ENCODE assay signal across 8 cellular contexts in genomic region chr1:42335809-42336518, GRCh38. TPM values are rescaled to one million over a fixed set of nuclear protein-coding genes. Genes with fewer than 3 reads are reported as not detected.
A peak's percentile ranks its signal among the peaks of the same experiment; 100 is the strongest.
DNase-seq lines count a peak whose midpoint lies in the region; ATAC-seq and TF ChIP-seq lines count a peak whose summit lies in the region.

No MANE protein-coding gene starts in this region.

- peak overlapping the region; percentile 96 for H3K4ac ChIP-seq in IMR-90 (ENCODE audit: low read depth, low read length)
- no peak overlapping the region for H3K4ac ChIP-seq in neuronal stem cell (ENCODE audit: low read length)

- H2AK5ac ChIP-seq in IMR-90 (ENCODE audit: low read depth, low read length) (no peak overlapping the region; the same call in 1 of the 2 replicates), neuronal stem cell (ENCODE audit: low read depth, low read length) (no peak overlapping the region)

- TF ChIP-seq CTCF in IMR-90 (conservative IDR thresholded peaks at IDR 0.05; ENCODE audit: low read depth, low read length) (no peak), fibroblast of mammary gland (conservative IDR thresholded peaks at IDR 0.05; ENCODE audit: control insufficient read depth, insufficient read depth, low read depth, low read length) (no peak)

- intact Hi-C loops in IMR-90 (cut with micrococcal nuclease) = loop anchor here (1.0 to 10.0 kb wide), 4 partner anchors 121 to 764 kb away; partner anchors contain the start of genes C1orf50, P3H1, PPCS and ZMYND12

- peak overlapping the region; percentile 36 for H4K5ac ChIP-seq in IMR-90 (ENCODE audit: low read depth, low read length)

- no peak overlapping the region for H2BK12ac ChIP-seq in neuronal stem cell (ENCODE audit: low read length)

- H2AK9ac ChIP-seq in IMR-90 (replicated peaks; ENCODE audit: low read depth, low read length, poor library complexity) = peak overlapping the region; percentile 97

- H2BK5ac ChIP-seq in IMR-90 (ENCODE audit: low read depth, low read length, poor library complexity, severe bottlenecking) = peak overlapping the region; percentile 88
- H2BK5ac ChIP-seq in neuronal stem cell (ENCODE audit: low read length) = no peak overlapping the region

- H3K36me3 ChIP-seq in IMR-90 (ENCODE audit: control insufficient read depth, insufficient read depth, low read length) (no peaks in the 10 kb centered on the region), neuronal stem cell (replicated peaks in 1 of 2; ENCODE audit: control insufficient read depth in 2 of 2, insufficient read depth in 2 of 2, low read length in 2 of 2) (no peaks in the 10 kb centered on the region)

- POLR2A ChIA-PET in IMR-90 (lab: Charles Lee; ENCODE audit: unreplicated experiment) = no interaction called here

- H3K4me3 ChIP-seq in IMR-90 (ENCODE audit: insufficient read depth, low read depth, low read length) (peak overlapping the region; percentile 71), fibroblast of mammary gland (ENCODE audit: control insufficient read depth, low read depth, low read length) (peak overlapping the region; percentile 93), neuronal stem cell (ENCODE audit: low read length in 2 of 2) (peak overlapping the region; percentile 78 to 89)

- H3K4me1 ChIP-seq in IMR-90 (ENCODE audit: control insufficient read depth, insufficient read depth, low read length) (no peaks in the 10 kb centered on the region), neuronal stem cell (ENCODE audit: control insufficient read depth in 2 of 2, insufficient read depth in 1 of 2, low read depth in 1 of 2, low read length in 2 of 2) (peaks cover 4 to 6% of the 10 kb centered on the region in 2 donors)

- H3K9ac ChIP-seq in IMR-90 (ENCODE audit: low read depth, low read length) (peak overlapping the region; percentile 81), neuronal stem cell (ENCODE audit: low read depth, low read length, poor library complexity) (no peak overlapping the region)

- CTCF ChIA-PET in IMR-90 (lab: Yijun Ruan, JAX) = no interaction called here

- H3K18ac ChIP-seq in IMR-90 (ENCODE audit: low read depth, low read length) = peak overlapping the region; percentile 16
- no peak overlapping the region for H3K18ac ChIP-seq in neuronal stem cell (ENCODE audit: low read length)

- H2BK120ac ChIP-seq in IMR-90 (ENCODE audit: low read depth, low read length) = no peak overlapping the region
- peak overlapping the region; percentile 82 for H2BK120ac ChIP-seq in neuronal stem cell (ENCODE audit: low read depth, low read length)

- peaks cover 0 to 29% of the 10 kb centered on the region in 2 experiments; a peak in 2 of 4 replicates for H3K79me1 ChIP-seq in IMR-90 (ENCODE audit: low read depth in 1 of 2, low read length in 2 of 2)
- no peaks in the 10 kb centered on the region for H3K79me1 ChIP-seq in neuronal stem cell (ENCODE audit: low read depth, low read length)

- no peak for TF ChIP-seq RAD21 in IMR-90 (IDR thresholded peaks at IDR 0.05; ENCODE audit: low read length)

- H2BK15ac ChIP-seq in IMR-90 (ENCODE audit: low read depth, low read length) = no peak overlapping the region
- H2BK15ac ChIP-seq in neuronal stem cell (ENCODE audit: low read length) = no peak overlapping the region

- H3K27ac ChIP-seq in IMR-90 (ENCODE audit: insufficient read depth, low read length) = peak overlapping the region; percentile 82
- no peak overlapping the region for H3K27ac ChIP-seq in neuronal stem cell (replicated peaks; ENCODE audit: low read length)

- H3K23ac ChIP-seq in IMR-90 (ENCODE audit: low read depth, low read length) (peak overlapping the region; percentile 89), neuronal stem cell (ENCODE audit: low read depth, low read length, poor library complexity) (no peak overlapping the region)

- ATAC-seq in IMR-90 (ENCODE audit: low read depth) (no peak; the same call in 1 of the 2 replicates), HG03097 (IDR thresholded peaks at IDR 0.05; ENCODE audit: low FRiP score, unreplicated experiment) (no peak), HG03159 (IDR thresholded peaks at IDR 0.05; ENCODE audit: unreplicated experiment) (no peak)

- in situ Hi-C loops in IMR-90 (cut with MboI; ENCODE audit: low sequenced_read_pairs) = no loop called here

- H3K14ac ChIP-seq in IMR-90 (replicated peaks; ENCODE audit: low read depth, low read length) (peak overlapping the region; percentile 98), neuronal stem cell (ENCODE audit: low read length) (no peak overlapping the region)

- no peaks in the 10 kb centered on the region for H3K9me1 ChIP-seq in IMR-90 (ENCODE audit: insufficient read depth, low read length)

- dilution Hi-C loops in IMR-90 (cut with HindIII; ENCODE audit: low sequenced_read_pairs, unreplicated experiment) = no loop called here

- no TSS peak for BruUV-seq in IMR-90 (replicated peaks; lab: Mats Ljungman, UMichigan)

- no peak overlapping the region for H2BK20ac ChIP-seq in IMR-90 (ENCODE audit: low read depth, low read length)

- WGBS in IMR-90 (ENCODE audit: extremely low coverage in 2 of 2, insufficient read length in 1 of 2), 2 experiments = no CpG with 5 or more reads among the region's 9 CpGs
- no CpG with 5 or more reads among the region's 9 CpGs for WGBS in neuronal stem cell (ENCODE audit: extremely low coverage in 2 of 2, insufficient read length in 2 of 2, insufficient replicate concordance in 1 of 2), 2 donors

- H4K8ac ChIP-seq in IMR-90 (ENCODE audit: low read depth in 2 of 2, low read length in 2 of 2) (peak overlapping the region; percentile 73 to 93), neuronal stem cell (ENCODE audit: low read depth, low read length) (no peak overlapping the region)

- H3K4me2 ChIP-seq in IMR-90 (ENCODE audit: low read depth, low read length) (peak overlapping the region; percentile 90), neuronal stem cell (ENCODE audit: insufficient read depth, low read length, poor library complexity, severe bottlenecking) (peak overlapping the region; percentile 91)

- H4K20me1 ChIP-seq in IMR-90 (ENCODE audit: insufficient read depth, low read length) = peaks cover 33% of the 10 kb centered on the region

- peak; percentile 21 for DNase-seq in GM04504 (ENCODE audit: low read depth)
- DNase-seq in IMR-90 = peak; percentile 45
- DNase-seq in SW480 (ENCODE audit: low spot score) = peak; percentile 21
- DNase-seq in fibroblast of mammary gland (ENCODE audit: low read depth) = peak; percentile 71
- no peak for DNase-seq in neuronal stem cell (ENCODE audit: low spot score)
- DNase-seq in stimulated activated CD4-positive, alpha-beta T cell treated with anti-CD3 and anti-CD28 coated beads, Interleukin-15, amount 100 ng/mL, for 24 hours = no peak

- H2AFZ ChIP-seq in IMR-90 (replicated peaks; ENCODE audit: low read length, poor library complexity) (peak overlapping the region; percentile 99), neuronal stem cell (ENCODE audit: low read length) (peak overlapping the region; percentile 94)

- H4K91ac ChIP-seq in IMR-90 (ENCODE audit: insufficient read depth, low read depth, low read length) = 0 out of 2 replicates have a peak overlapping the region, but pooled peaks have one; percentile 76
- H4K91ac ChIP-seq in neuronal stem cell (ENCODE audit: low read depth, low read length, poor library complexity) = no peak overlapping the region

- H3K27me3 ChIP-seq in IMR-90 (ENCODE audit: control insufficient read depth, insufficient read depth, low read length) (no peaks in the 10 kb centered on the region), neuronal stem cell (ENCODE audit: control insufficient read depth in 3 of 3, insufficient read depth in 3 of 3, low read depth in 1 of 3, low read length in 3 of 3) (no peaks in the 10 kb centered on the region)

- TF ChIP-seq POLR2A in IMR-90 (IDR thresholded peaks at IDR 0.05; ENCODE audit: low read depth, low read length) = no peak

- H3K56ac ChIP-seq in IMR-90 (ENCODE audit: extremely low read depth, insufficient read depth, low read length) = peak overlapping the region; percentile 73; the same call in 1 of the 2 replicates

- no peaks in the 10 kb centered on the region for H3K9me3 ChIP-seq in IMR-90 (ENCODE audit: control insufficient read depth, insufficient read depth, low read length)
- no peaks in the 10 kb centered on the region for H3K9me3 ChIP-seq in neuronal stem cell (replicated peaks in 1 of 2; ENCODE audit: control insufficient read depth in 2 of 2, insufficient read depth in 1 of 2, low read depth in 1 of 2, low read length in 2 of 2)

TF ChIP-seq in IMR-90, 13 proteins besides CTCF, POLR2A, EP300 and RAD21 (continues in another document):
- TF ChIP-seq CEBPB (IDR thresholded peaks at IDR 0.05; ENCODE audit: low read depth, low read length) (peak; percentile 84), NFE2L2 (IDR thresholded peaks at IDR 0.05; ENCODE audit: low read depth, low read length) (no peak), ELK1 (IDR thresholded peaks at IDR 0.05; ENCODE audit: borderline replicate concordance, low read depth, low read length) (no peak), BHLHE40 (IDR thresholded peaks at IDR 0.05; ENCODE audit: low read depth, low read length) (peak; percentile 25; the same call in 1 of the 2 replicates), FOS (IDR thresholded peaks at IDR 0.05; ENCODE audit: low read depth, low read length) (peak; percentile 24; the same call in 1 of the 2 replicates), RFX5 (IDR thresholded peaks at IDR 0.05; ENCODE audit: low read depth, low read length) (no peak), MXI1 (IDR thresholded peaks at IDR 0.05; ENCODE audit: borderline replicate concordance, low read depth, low read length) (no peak)

RNA-seq across cellular contexts. Expression of gene FOXJ3, which starts 0.9 kb away (rescaled TPM):
- 28.1 and 30.5 TPM in 2 replicates for total RNA-seq in IMR-90 (2012; rRNA removed)
- 16.6 and 16.7 TPM in 2 replicates for polyA plus RNA-seq in IMR-90 (2012; rRNA removed)
- 6.9 and 7.0 TPM in 2 replicates for polyA plus RNA-seq in IMR-90 (2012; cell fraction: cytosol; rRNA removed)
- polyA plus RNA-seq in IMR-90 (2012; cell fraction: nucleus; rRNA removed; ENCODE audit: low replicate concordance) = 21.5 and 62.8 TPM in 2 replicates
- 35.0 TPM for polyA plus RNA-seq in neuronal stem cell (2013, experiment 1 of 2)
- 35.9 TPM for polyA plus RNA-seq in neuronal stem cell (2013, experiment 2 of 2)

RNA-seq across cellular contexts. Expression of gene RIMKLA, which starts 44.6 kb away (rescaled TPM):
- total RNA-seq in IMR-90 (2012; rRNA removed) = not detected in 2 replicates
- polyA plus RNA-seq in IMR-90 (2012; rRNA removed) = not detected in 2 replicates
- 0.03 TPM in 1 of 2 replicates, not detected in the other for polyA plus RNA-seq in IMR-90 (2012; cell fraction: cytosol; rRNA removed)
- polyA plus RNA-seq in IMR-90 (2012; cell fraction: nucleus; rRNA removed; ENCODE audit: low replicate concordance) = not detected in 2 replicates
- polyA plus RNA-seq in neuronal stem cell (2013, experiment 1 of 2) = 0.47 TPM
- 0.54 TPM for polyA plus RNA-seq in neuronal stem cell (2013, experiment 2 of 2)

Comparison
In these comparisons a context has a peak if more than half of its experiments do, and no peak if none do; other contexts are left out.
1. DNase-seq: peak in GM04504 (single experiment), IMR-90 (single experiment), SW480 (single experiment) and fibroblast of mammary gland (single experiment); none in neuronal stem cell (single experiment) and stimulated activated CD4-positive, alpha-beta T cell treated with anti-CD3 and anti-CD28 coated beads, Interleukin-15, amount 100 ng/mL, for 24 hours (single experiment).
2. Peak in every context shown above with its lines, with median percentiles within 50 percentile points of each other: H3K4me3 ChIP-seq.